16 cellular contexts compared by ENCODE assay signal in the genomic region with DNA sequence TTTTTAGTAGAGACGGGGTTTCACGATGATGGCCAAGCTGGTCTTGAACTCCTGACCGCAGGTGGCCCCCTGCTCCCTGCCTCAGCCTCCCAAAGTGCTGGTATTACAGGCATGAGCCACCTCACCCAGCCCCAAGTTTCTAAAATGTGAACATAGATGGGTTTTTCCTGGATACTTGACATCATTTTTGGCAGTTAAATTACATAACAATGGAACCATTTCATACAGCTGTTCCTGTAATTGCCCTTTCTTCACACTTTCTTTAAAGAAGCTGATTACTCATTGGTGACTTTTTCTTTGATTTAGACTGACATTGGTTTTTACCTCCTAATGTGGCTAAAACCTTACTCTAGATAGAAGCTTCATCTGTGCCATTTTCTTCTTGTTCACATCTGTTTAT. TPM values are rescaled to one million over a fixed set of nuclear protein-coding genes. Genes with fewer than 3 reads are reported as not detected.
DNase-seq lines count a peak whose midpoint lies in the region; ATAC-seq and TF ChIP-seq lines count a peak whose summit lies in the region.
"Had no signal": no experiment of that assay in that cellular context is flagged by ENCODE, and none has a peak within 500 bp of the region (broad histone marks: within the 10 kb centered on the region; RNA-seq: fewer than 3 reads in every experiment).

No MANE protein-coding gene starts in this region.

- no peak overlapping the region for H3K4me3 Mint-ChIP-seq in activated naive CD8-positive, alpha-beta T cell

- no peaks in the 10 kb centered on the region for H3K9me3 ChIP-seq in muscle layer of duodenum (ENCODE audit: control insufficient read depth in 1 of 2, low read length in 2 of 2)
- H3K9me3 ChIP-seq: gastrocnemius medialis, left lung, testis had no signal

- H3K27me3 Mint-ChIP-seq in activated naive CD8-positive, alpha-beta T cell = no peaks in the 10 kb centered on the region

- peak overlapping the region; percentile 5 for H3K27ac ChIP-seq in muscle layer of duodenum (ENCODE audit: low read length)
- H3K27ac ChIP-seq in foreskin keratinocyte = no peak overlapping the region
- H3K27ac ChIP-seq: gastrocnemius medialis, left lung, testis had no signal

- peak overlapping the region; percentile 68 for H3K27ac Mint-ChIP-seq in activated naive CD8-positive, alpha-beta T cell

- DNase-seq in AG10803 (ENCODE audit: low read depth) (peak; percentile 33), GM03348 (ENCODE audit: low spot score) (peak; percentile 21), foreskin keratinocyte (no peak), H7 (no peak), GM10266 (ENCODE audit: extremely low spot score) (no peak)
- DNase-seq: activated CD4-positive, alpha-beta T cell treated with anti-CD3 and anti-CD28 coated beads, Interleukin-2, amount 50 U/mL, for 48 hours; DMS 273 treated with DMSO at 0.1 percent for 48 hours; gastrocnemius medialis; left lung; NCI-H1930; NCI-H510A treated with DMSO at 0.1 percent for 48 hours; testis had no signal

- H3K36me3 Mint-ChIP-seq in activated naive CD8-positive, alpha-beta T cell = peaks cover 5% of the 10 kb centered on the region

- peaks cover 44% of the 10 kb centered on the region for H3K4me1 Mint-ChIP-seq in activated naive CD8-positive, alpha-beta T cell (ENCODE audit: low read depth)

- no peak for TF ChIP-seq CTCF in AG10803 (conservative IDR thresholded peaks at IDR 0.05; ENCODE audit: low read length)
- no peak for TF ChIP-seq CTCF in foreskin keratinocyte (conservative IDR thresholded peaks at IDR 0.05)
- TF ChIP-seq CTCF in GM10266 (IDR thresholded peaks at IDR 0.05; ENCODE audit: control insufficient read depth, insufficient read depth, low read depth, missing control alignments) = no peak

- H3K36me3 ChIP-seq in muscle layer of duodenum (ENCODE audit: control insufficient read depth in 1 of 2, insufficient read depth in 2 of 2, low read length in 2 of 2) (peaks cover 18 to 19% of the 10 kb centered on the region in 2 donors), H7 (replicated peaks; ENCODE audit: control insufficient read depth, insufficient read depth, low read length) (peaks cover 17% of the 10 kb centered on the region)

- H3K4me3 ChIP-seq in AG10803 (ENCODE audit: low read length) = no peak overlapping the region
- no peak overlapping the region for H3K4me3 ChIP-seq in muscle layer of duodenum (ENCODE audit: low read depth in 1 of 2, low read length in 2 of 2)
- H3K4me3 ChIP-seq in H7 (ENCODE audit: insufficient read depth, low read depth, low read length) = no peak overlapping the region
- H3K4me3 ChIP-seq: gastrocnemius medialis, left lung, testis had no signal

- peaks cover 4 to 28% of the 10 kb centered on the region in 2 donors for H3K4me1 ChIP-seq in muscle layer of duodenum (ENCODE audit: control insufficient read depth in 1 of 2, insufficient read depth in 2 of 2, low read length in 2 of 2)
- H3K4me1 ChIP-seq in foreskin keratinocyte = peaks cover 26% of the 10 kb centered on the region

- ATAC-seq in foreskin keratinocyte = no peak
- ATAC-seq: gastrocnemius medialis, left lung, Panc1 had no signal

- H3K9me3 Mint-ChIP-seq in activated naive CD8-positive, alpha-beta T cell (ENCODE audit: low read depth) = no peaks in the 10 kb centered on the region

- H3K27me3 ChIP-seq in muscle layer of duodenum (ENCODE audit: low read depth, low read length) = no peaks in the 10 kb centered on the region
- H3K27me3 ChIP-seq in foreskin keratinocyte = no peaks in the 10 kb centered on the region
- H3K27me3 ChIP-seq in H7 (ENCODE audit: control insufficient read depth, insufficient read depth, low read length) = no peaks in the 10 kb centered on the region
- H3K27me3 ChIP-seq: gastrocnemius medialis, left lung, testis had no signal

RNA-seq across cellular contexts. Expression of gene ZKSCAN1, which starts 5.9 kb away (rescaled TPM):
- 32.3 and 41.3 TPM in 2 replicates for total RNA-seq in foreskin keratinocyte
- polyA plus RNA-seq in foreskin keratinocyte = 6.2 and 6.4 TPM in 2 replicates
- 9.0 and 17.0 TPM in 2 replicates for total RNA-seq in H7 (2014; rRNA removed; shearing (Covaris generic))

RNA-seq across cellular contexts. Expression of gene ZSCAN21, which starts 28.3 kb away (rescaled TPM):
- 11.2 and 11.3 TPM in 2 replicates for total RNA-seq in foreskin keratinocyte
- 7.2 and 8.0 TPM in 2 replicates for polyA plus RNA-seq in foreskin keratinocyte
- 27.2 and 32.9 TPM in 2 replicates for total RNA-seq in H7 (2014; rRNA removed; shearing (Covaris generic))

RNA-seq across cellular contexts. Expression of gene AZGP1, which starts 45.5 kb away (rescaled TPM):
- 0.25 and 0.71 TPM in 2 replicates for total RNA-seq in foreskin keratinocyte
- polyA plus RNA-seq in foreskin keratinocyte = 0.33 and 0.59 TPM in 2 replicates
- not detected in 2 replicates for total RNA-seq in H7 (2014; rRNA removed; shearing (Covaris generic))
- polyA plus RNA-seq: BJ had no signal

Comparison
In these comparisons a context has a peak if more than half of its experiments do, and no peak if none do; other contexts are left out.
1. DNase-seq: peak in AG10803 (single experiment) and GM03348 (single experiment); none in foreskin keratinocyte (0 of 2), H7 (single experiment) and GM10266 (single experiment).